ENCODE assay signal across 8 cellular contexts in genomic region chr1:32393832-32394140, GRCh38. TPM values are rescaled to one million over a fixed set of nuclear protein-coding genes. Genes with fewer than 3 reads are reported as not detected.
DNase-seq lines count a peak whose midpoint lies in the region; ATAC-seq and TF ChIP-seq lines count a peak whose summit lies in the region.

No MANE protein-coding gene starts in this region.

- H3K27ac ChIP-seq in Peyer's patch (peak overlapping the region; percentile 84 to 90 (median 88)), caudate nucleus (ENCODE audit: low read depth, low read length) (peak overlapping the region; percentile 75), right lobe of liver (peak overlapping the region; percentile 93 to 98 (median 97)), stomach (peak overlapping the region; percentile 89 to 97 (median 95))

- H3K4me1 ChIP-seq in Peyer's patch: peaks cover 0 to 23% (median 3%) of the 10 kb centered on the region in 4 donors
- H3K4me1 ChIP-seq in right lobe of liver: peaks cover 0 to 20% (median 5%) of the 10 kb centered on the region in 4 donors
- peaks cover 34 to 54% (median 47%) of the 10 kb centered on the region in 4 donors for H3K4me1 ChIP-seq in stomach

- intact Hi-C loops in right lobe of liver (cut with DNase I): no loop called here
- intact Hi-C loops in stomach (cut with DNase I; ENCODE audit: low total_unique reads): no loop called here

- ATAC-seq in right lobe of liver (peak; percentile 34 to 50 (median 40)), HG03521 (IDR thresholded peaks at IDR 0.05; ENCODE audit: unreplicated experiment) (no peak), HG03175 (IDR thresholded peaks at IDR 0.05; ENCODE audit: unreplicated experiment) (no peak)

- H3K36me3 ChIP-seq in Peyer's patch (peaks cover 0 to 31% (median 0%) of the 10 kb centered on the region in 3 donors), right lobe of liver (peaks cover 0 to 22% (median 9%) of the 10 kb centered on the region in 4 donors), stomach (peaks cover 16 to 34% (median 30%) of the 10 kb centered on the region in 4 donors)

- TF ChIP-seq POLR2A in Peyer's patch (IDR thresholded peaks at IDR 0.05): no peak
- no peak for TF ChIP-seq POLR2A in right lobe of liver (IDR thresholded peaks at IDR 0.05)
- TF ChIP-seq POLR2A in stomach (IDR thresholded peaks at IDR 0.05): no peak

- TF ChIP-seq CTCF in GM12875 (IDR thresholded peaks at IDR 0.05; ENCODE audit: borderline replicate concordance, insufficient read depth, low read depth, low read length) (no peak), HFFc6 (IDR thresholded peaks at IDR 0.05) (no peak), Peyer's patch (IDR thresholded peaks at IDR 0.05) (no peak), right lobe of liver (IDR thresholded peaks at IDR 0.05) (no peak), stomach (IDR thresholded peaks at IDR 0.05) (no peak)

- H3K4me3 ChIP-seq in GM12875 (ENCODE audit: low read depth, low read length) (peak overlapping the region; percentile 89), Peyer's patch (peak overlapping the region; percentile 63 to 91 (median 71)), right lobe of liver (peak overlapping the region; percentile 77 to 96 (median 80)), stomach (peak overlapping the region; percentile 84 to 91 (median 88))

- peak; percentile 19 for DNase-seq in HFFc6
- DNase-seq in Peyer's patch: peak in 2 of 3 donors; percentile 53 to 78
- DNase-seq in caudate nucleus (lab: John Stamatoyannopoulos, UW): peak in 7 of 61 donors; percentile 22 to 69 (median 59)
- peak in 1 of 3 donors; percentile 69 for DNase-seq in right lobe of liver
- DNase-seq in stomach: peak; percentile 59

- peak overlapping the region; percentile 97 for H3K4me3 Mint-ChIP-seq in HFFc6

- TF ChIP-seq EP300 in stomach (IDR thresholded peaks at IDR 0.05): no peak

- WGBS in right lobe of liver (ENCODE audit: insufficient coverage, low coverage, low lambda C conversion rate, missing lambda C conversion rate): under 1% methylated on average over 14 of the region's 15 CpGs
- WGBS in stomach, 5 donors: 0 to 2% (median 1%) methylated on average over 13 to 15 of the region's 15 CpGs

- no peaks in the 10 kb centered on the region for H3K27me3 Mint-ChIP-seq in HFFc6 (ENCODE audit: insufficient read depth)

- H3K9me3 ChIP-seq in Peyer's patch: no peaks in the 10 kb centered on the region
- no peaks in the 10 kb centered on the region for H3K9me3 ChIP-seq in right lobe of liver
- no peaks in the 10 kb centered on the region for H3K9me3 ChIP-seq in stomach

- H3K9me3 Mint-ChIP-seq in HFFc6: no peaks in the 10 kb centered on the region

- peak overlapping the region; percentile 97 for H3K27ac Mint-ChIP-seq in HFFc6

- peaks cover 24% of the 10 kb centered on the region for H3K4me1 Mint-ChIP-seq in HFFc6 (ENCODE audit: low read depth)

- H3K27me3 ChIP-seq in Peyer's patch: no peaks in the 10 kb centered on the region
- no peaks in the 10 kb centered on the region for H3K27me3 ChIP-seq in right lobe of liver
- H3K27me3 ChIP-seq in stomach: no peaks in the 10 kb centered on the region

- H3K36me3 Mint-ChIP-seq in HFFc6 (ENCODE audit: low read depth): peaks cover 12% of the 10 kb centered on the region; the same call in 1 of the 2 replicates

RNA-seq across cellular contexts. Expression of gene BSDC1, which starts 0.5 kb away (rescaled TPM):
- 10 to 100 TPM; 52.9 to 65.5 (median 60.1) TPM for total RNA-seq in HFFc6 (2021; fragmentation: NEBNext Ultra II Directional; extraction: Animal tissue kit (Norgen Biotek cat#: 25700))
- 100 to 1,000 TPM in 3 of 4 donors, 10 to 100 TPM in 1; 89.1 to 140 (median 109) TPM for total RNA-seq in Peyer's patch
- total RNA-seq in right lobe of liver: 10 to 100 TPM; 44.5 to 73.1 (median 62.1) TPM
- 100 to 1,000 TPM in 1 of 5 donors, 10 to 100 TPM in 4; 35.9 to 126 (median 57.6) TPM for total RNA-seq in stomach
- polyA plus RNA-seq in stomach: 10 to 100 TPM; 23.8 to 39.0 (median 36.8) TPM

RNA-seq across cellular contexts. Expression of gene TSSK3, which starts 31.4 kb away (rescaled TPM):
- 1 to 10 TPM in 1 of 6 experiments, under 1 TPM in 5; 0.38 to 1.2 (median 0.72) TPM for total RNA-seq in HFFc6 (2021; fragmentation: NEBNext Ultra II Directional; extraction: Animal tissue kit (Norgen Biotek cat#: 25700))
- total RNA-seq in Peyer's patch (1 to 10 TPM in 1 of 4 donors, not detected in 3; 5.2 TPM), right lobe of liver (1 to 10 TPM in 2 of 6 experiments, under 1 TPM in 4; 0.49 to 1.6 (median 0.85) TPM), stomach (under 1 TPM in 1 of 5 donors, not detected in 4; 0.92 TPM)
- polyA plus RNA-seq in stomach: under 1 TPM in 1 of 3 donors, not detected in 2; 0.43 TPM

RNA-seq across cellular contexts. Expression of gene FAM229A, which starts 31.5 kb away (rescaled TPM):
- 1 to 10 TPM; 1.1 to 3.0 (median 1.7) TPM for total RNA-seq in HFFc6 (2021; fragmentation: NEBNext Ultra II Directional; extraction: Animal tissue kit (Norgen Biotek cat#: 25700))
- total RNA-seq in Peyer's patch (10 to 100 TPM; 15.7 to 44.5 (median 25.6) TPM), right lobe of liver (1 to 10 TPM; 1.3 to 7.8 (median 5.3) TPM), stomach (10 to 100 TPM in 2 of 5 donors, 1 to 10 TPM in 3; 2.2 to 21.6 (median 8.8) TPM)
- 10 to 100 TPM in 1 of 3 donors, 1 to 10 TPM in 2; 7.8 to 10.3 (median 8.7) TPM for polyA plus RNA-seq in stomach

RNA-seq across cellular contexts. Expression of gene MARCKSL1, which starts 57.8 kb away (rescaled TPM):
- total RNA-seq in HFFc6 (2021; fragmentation: NEBNext Ultra II Directional; extraction: Animal tissue kit (Norgen Biotek cat#: 25700)): 10 to 100 TPM in 4 of 6 experiments, 1 to 10 TPM in 2; 7.8 to 12.8 (median 11.4) TPM
- total RNA-seq in Peyer's patch: 10 to 100 TPM; 19.1 to 51.2 (median 35.9) TPM
- total RNA-seq in right lobe of liver: 10 to 100 TPM in 5 of 6 experiments, 1 to 10 TPM in 1; 10.0 to 24.4 (median 14.2) TPM
- 10 to 100 TPM in 4 of 5 donors, 1 to 10 TPM in 1; 7.6 to 99.4 (median 22.9) TPM for total RNA-seq in stomach
- polyA plus RNA-seq in stomach: 100 to 1,000 TPM in 1 of 3 donors, 10 to 100 TPM in 2; 46.4 to 100 (median 95.3) TPM

Comparison
In these comparisons a context has a peak if more than half of its experiments do, and no peak if none do; other contexts are left out.
1. ATAC-seq: peak in right lobe of liver (4 of 4); none in HG03521 (single experiment) and HG03175 (single experiment).
2. Peak in every context shown above with its lines, with median percentiles within 50 percentile points of each other: H3K4me3 ChIP-seq and H3K27ac ChIP-seq.